10 cellular contexts compared by ENCODE assay signal in the genomic region with DNA sequence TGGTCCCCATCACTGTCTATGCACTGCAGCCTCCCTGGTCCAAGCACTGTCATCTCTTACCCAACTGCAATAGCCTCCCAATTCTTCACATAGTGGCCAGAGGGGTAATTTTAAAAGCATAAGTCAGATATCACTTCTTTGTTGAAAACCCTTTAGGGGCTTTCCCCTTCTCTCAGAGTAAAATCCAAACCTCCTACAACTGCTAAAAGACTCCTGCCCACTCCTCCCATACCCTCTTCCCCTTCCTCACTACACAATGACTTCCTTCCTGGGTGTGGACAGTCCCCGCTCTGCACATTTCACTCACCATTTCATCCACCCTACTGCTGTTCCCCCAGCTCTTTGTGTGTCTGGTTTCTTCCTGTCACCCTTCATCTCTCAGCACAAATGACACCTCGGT. TPM values are rescaled to one million over a fixed set of nuclear protein-coding genes. Genes with fewer than 3 reads are reported as not detected.
A peak's percentile ranks its signal among the peaks of the same experiment; 100 is the strongest.
DNase-seq lines count a peak whose midpoint lies in the region; ATAC-seq and TF ChIP-seq lines count a peak whose summit lies in the region.
"Had no signal": no experiment of that assay in that cellular context is flagged by ENCODE, and none has a peak within 500 bp of the region (broad histone marks: within the 10 kb centered on the region; RNA-seq: fewer than 3 reads in every experiment).

No MANE protein-coding gene starts in this region.

- no peaks in the 10 kb centered on the region for H3K27me3 Mint-ChIP-seq in activated CD4-positive, alpha-beta T cell treated with anti-CD3 and anti-CD28 coated beads, Interleukin-2, amount 10 ng/mL, durations not matched to agents 24 days and 14 days
- H3K27me3 Mint-ChIP-seq in natural killer cell (ENCODE audit: low read depth in 2 of 2), result peaks cover 8 to 19% of the 10 kb centered on the region in 2 donors

- no peak for TF ChIP-seq CTCF in natural killer cell (IDR thresholded peaks at IDR 0.05)

- H3K36me3 Mint-ChIP-seq in activated CD4-positive, alpha-beta T cell treated with anti-CD3 and anti-CD28 coated beads, Interleukin-2, amount 10 ng/mL, durations not matched to agents 24 days and 14 days (ENCODE audit: low read depth), result peaks cover 52% of the 10 kb centered on the region
- H3K36me3 Mint-ChIP-seq in natural killer cell, result no peaks in the 10 kb centered on the region

- peak; percentile 71 for DNase-seq in activated CD4-positive, alpha-beta T cell treated with anti-CD3 and anti-CD28 coated beads, Interleukin-2, amount 10 ng/mL, durations not matched to agents 24 days and 14 days
- no peak for DNase-seq in activated CD4-positive, alpha-beta T cell treated with anti-CD3 and anti-CD28 coated beads, Interleukin-2, amount 50 U/mL, for 4 hours
- DNase-seq in natural killer cell, result no peak
- no peak for DNase-seq in ureter (ENCODE audit: low spot score)
- no peak for DNase-seq in LoVo (ENCODE audit: low spot score)
- no peak for DNase-seq in GM19240 (ENCODE audit: insufficient read length, low spot score)
- DNase-seq: NCI-H2081 treated with DMSO at 0.1 percent for 48 hours had no signal

- peaks cover 53% of the 10 kb centered on the region for H3K4me1 Mint-ChIP-seq in activated CD4-positive, alpha-beta T cell treated with anti-CD3 and anti-CD28 coated beads, Interleukin-2, amount 10 ng/mL, durations not matched to agents 24 days and 14 days
- H3K4me1 Mint-ChIP-seq in natural killer cell, result peaks cover 6% of the 10 kb centered on the region in 2 donors

- intact Hi-C loops in activated CD4-positive, alpha-beta T cell treated with anti-CD3 and anti-CD28 coated beads, Interleukin-2, amount 10 ng/mL, durations not matched to agents 24 days and 14 days (cut with micrococcal nuclease), result loop anchor here (1.0 to 5.0 kb wide), 6 partner anchors 8 to 691 kb away; no protein-coding TSS in a partner anchor
- intact Hi-C loops in natural killer cell (cut with micrococcal nuclease), result no loop called here

- H3K4me3 Mint-ChIP-seq in activated CD4-positive, alpha-beta T cell treated with anti-CD3 and anti-CD28 coated beads, Interleukin-2, amount 10 ng/mL, durations not matched to agents 24 days and 14 days, result peak overlapping the region; percentile 67
- H3K4me3 Mint-ChIP-seq in natural killer cell, result no peak overlapping the region

- ATAC-seq in GM21737 (IDR thresholded peaks at IDR 0.05; ENCODE audit: unreplicated experiment) (peak; percentile 64), HG03460 (IDR thresholded peaks at IDR 0.05; ENCODE audit: unreplicated experiment) (peak; percentile 66), natural killer cell (peak; percentile 25 to 74 (median 26))
- ATAC-seq: A549 had no signal

- peak overlapping the region; percentile 72 for H3K27ac Mint-ChIP-seq in activated CD4-positive, alpha-beta T cell treated with anti-CD3 and anti-CD28 coated beads, Interleukin-2, amount 10 ng/mL, durations not matched to agents 24 days and 14 days
- H3K27ac Mint-ChIP-seq in natural killer cell, result no peak overlapping the region

- peaks cover 4% of the 10 kb centered on the region for H3K9me3 Mint-ChIP-seq in activated CD4-positive, alpha-beta T cell treated with anti-CD3 and anti-CD28 coated beads, Interleukin-2, amount 10 ng/mL, durations not matched to agents 24 days and 14 days
- H3K9me3 Mint-ChIP-seq in natural killer cell, result no peaks in the 10 kb centered on the region

RNA-seq across cellular contexts. Expression of a gene that starts 8.3 kb away (rescaled TPM):
- total RNA-seq in activated CD4-positive, alpha-beta T cell treated with anti-CD3 and anti-CD28 coated beads, Interleukin-2, amount 10 ng/mL, durations not matched to agents 24 days and 14 days, result 92.3 and 95.6 TPM in 2 replicates
- total RNA-seq in natural killer cell, result 10 to 100 TPM in 1 of 3 donors, 1 to 10 TPM in 1, under 1 TPM in 1; 0.84 to 23.9 (median 3.8) TPM
- 2.0 TPM for total RNA-seq in ureter

RNA-seq across cellular contexts. Expression of a gene that starts 59.7 kb away (rescaled TPM):
- total RNA-seq in activated CD4-positive, alpha-beta T cell treated with anti-CD3 and anti-CD28 coated beads, Interleukin-2, amount 10 ng/mL, durations not matched to agents 24 days and 14 days, result 0.51 and 0.66 TPM in 2 replicates
- total RNA-seq in natural killer cell, result not detected
- 3.2 TPM for total RNA-seq in ureter
